ENCODE assay signal across 8 cellular contexts in the genomic region with DNA sequence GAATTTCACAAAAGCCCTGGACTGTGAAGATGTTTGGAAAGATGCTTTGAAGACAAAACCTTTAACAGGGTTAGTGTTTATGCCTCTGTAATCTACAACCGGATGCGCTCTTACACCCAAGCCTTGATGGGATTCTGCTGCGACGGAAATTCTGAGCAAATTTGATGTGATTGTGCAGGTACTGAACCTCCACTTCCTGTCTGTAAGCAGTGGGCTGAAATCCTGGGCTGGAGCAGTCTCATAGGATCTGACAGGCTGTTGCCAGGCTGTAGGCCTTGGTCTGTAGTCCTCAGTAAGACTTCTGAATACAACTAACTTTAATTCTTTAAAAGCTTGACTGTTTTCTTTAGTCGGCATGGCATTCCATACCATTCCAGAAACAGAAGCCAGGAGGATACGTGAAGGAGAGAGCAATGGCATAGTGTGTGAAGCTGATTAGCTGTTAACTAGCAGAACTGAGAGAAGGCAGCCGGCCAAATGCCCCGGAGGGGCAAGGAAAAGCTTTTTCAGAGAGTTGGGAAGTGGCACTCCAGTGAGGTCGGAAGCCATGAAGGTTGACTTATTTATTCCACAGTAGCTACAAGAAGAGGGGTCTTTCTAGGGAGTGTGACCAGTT.
DNase-seq lines count a peak whose midpoint lies in the region; ATAC-seq and TF ChIP-seq lines count a peak whose summit lies in the region.

No MANE protein-coding gene starts in this region.

- no peak for TF ChIP-seq POLR2A in GM18505 (IDR thresholded peaks at IDR 0.05; ENCODE audit: borderline replicate concordance, extremely low read depth, insufficient read depth, insufficient read length)

- H3K9me3 Mint-ChIP-seq in effector memory CD8-positive, alpha-beta T cell: no peaks in the 10 kb centered on the region

- H3K27ac Mint-ChIP-seq in effector memory CD8-positive, alpha-beta T cell: peak overlapping the region; percentile 50 to 62

- no peaks in the 10 kb centered on the region for H3K36me3 Mint-ChIP-seq in effector memory CD8-positive, alpha-beta T cell (ENCODE audit: insufficient read depth)

- DNase-seq in EH (ENCODE audit: low read depth): peak; percentile 60
- peak; percentile 55 for DNase-seq in activated CD8-positive, alpha-beta memory T cell treated with anti-CD3 and anti-CD28 coated beads, Interleukin-2, amount 50 U/mL, for 4 hours
- no peak for DNase-seq in effector memory CD8-positive, alpha-beta T cell
- peak; percentile 52 for DNase-seq in stimulated activated CD4-positive, alpha-beta T cell treated with anti-CD3 and anti-CD28 coated beads, Interleukin-12 subunit alpha, Interleukin-12 subunit beta, amount 100 ng/mL, for 4 hours
- DNase-seq in HPDE6-E6E7 (ENCODE audit: extremely low spot score): no peak
- DNase-seq in NCI-H187 (lab: John Stamatoyannopoulos, UW): no peak

- H3K27me3 Mint-ChIP-seq in effector memory CD8-positive, alpha-beta T cell: peaks cover 7 to 11% of the 10 kb centered on the region in 2 donors

- H3K4me1 Mint-ChIP-seq in effector memory CD8-positive, alpha-beta T cell (ENCODE audit: low read depth in 2 of 2): peaks cover 7 to 26% of the 10 kb centered on the region in 2 donors

- H3K4me3 Mint-ChIP-seq in effector memory CD8-positive, alpha-beta T cell: peak overlapping the region in 1 of 2 donors; percentile 63

- ATAC-seq in effector memory CD8-positive, alpha-beta T cell (replicated peaks): peak; percentile 39
- ATAC-seq in esophagus mucosa (no peak), GM18505 (IDR thresholded peaks at IDR 0.05; ENCODE audit: unreplicated experiment) (no peak)

Comparison
In these comparisons a context has a peak if more than half of its experiments do, and no peak if none do; other contexts are left out.
1. DNase-seq: peak in EH (single experiment), activated CD8-positive, alpha-beta memory T cell treated with anti-CD3 and anti-CD28 coated beads, Interleukin-2, amount 50 U/mL, for 4 hours (single experiment) and stimulated activated CD4-positive, alpha-beta T cell treated with anti-CD3 and anti-CD28 coated beads, Interleukin-12 subunit alpha, Interleukin-12 subunit beta, amount 100 ng/mL, for 4 hours (single experiment); none in effector memory CD8-positive, alpha-beta T cell (0 of 3), HPDE6-E6E7 (single experiment) and NCI-H187 (0 of 2).